Comparison of ENCODE assay signal across 33 cellular contexts in genomic region chr4:155978810-155979209, GRCh38.
"Had no signal": no experiment of that assay in that cellular context is flagged by ENCODE, and none has a peak within 500 bp of the region (broad histone marks: within the 10 kb centered on the region; RNA-seq: fewer than 3 reads in every experiment).

No MANE protein-coding gene starts in this region.

- ATAC-seq: activated CD8-positive, alpha-beta T cell treated with anti-CD3 and anti-CD28 coated beads for 36 hours; activated naive CD4-positive, alpha-beta T cell treated with anti-CD3 and anti-CD28 coated beads, Interleukin-2, amount 50 U/mL, for 72 hours; activated T-cell treated with anti-CD3 and anti-CD28 coated beads, Interleukin-2, amount 50 U/mL, for 4 hours; activated T-cell treated with anti-CD3 and anti-CD28 coated beads, Interleukin-2, amount 50 U/mL, for 72 hours; activated T-helper 17 cell treated with anti-CD3 and anti-CD28 coated beads, Interleukin-2, amount 50 U/mL, for 72 hours; body of pancreas had no signal

- H3K4me3 ChIP-seq: adrenal gland, body of pancreas, breast epithelium had no signal

- H3K27ac ChIP-seq: adrenal gland, body of pancreas, brain microvascular endothelial cell, breast epithelium, VCaP had no signal

- H3K36me3 ChIP-seq: adrenal gland, brain microvascular endothelial cell, breast epithelium had no signal

- H3K4me1 ChIP-seq: adrenal gland, body of pancreas, breast epithelium had no signal

- H3K9me3 ChIP-seq: adrenal gland, body of pancreas had no signal

- DNase-seq: activated B cell treated with CpG ODN at 0.5 μM for 24 hours; activated CD4-positive, alpha-beta memory T cell treated with anti-CD3 and anti-CD28 coated beads for 36 hours; activated CD4-positive, alpha-beta T cell treated with anti-CD3 and anti-CD28 coated beads for 4 hours; activated CD4-positive, alpha-beta T cell treated with anti-CD3 and anti-CD28 coated beads, Interleukin-2, amount 10 ng/mL, durations not matched to agents 24 days and 14 days; activated CD4-positive, alpha-beta T cell treated with anti-CD3 and anti-CD28 coated beads, Interleukin-2, amount 50 U/mL, for 1 hour; activated CD4-positive, alpha-beta T cell treated with anti-CD3 and anti-CD28 coated beads, Interleukin-2, amount 50 U/mL, for 4 hours; activated CD4-positive, CD25-positive, alpha-beta regulatory T cell treated with anti-CD3 and anti-CD28 coated beads, Interleukin-2, amount 50 U/mL, for 72 hours; activated CD8-positive, alpha-beta memory T cell treated with anti-CD3 and anti-CD28 coated beads, Interleukin-2, amount 50 U/mL, for 4 hours; activated CD8-positive, alpha-beta T cell treated with anti-CD3 and anti-CD28 coated beads for 36 hours; activated effector memory CD4-positive, alpha-beta T cell treated with anti-CD3 and anti-CD28 coated beads, Interleukin-2, amount 50 U/mL, for 16 hours; activated gamma-delta T cell treated with Interleukin-2 at 50 U/mL for 16 hours; activated naive CD4-positive, alpha-beta T cell; activated naive CD4-positive, alpha-beta T cell treated with anti-CD3 and anti-CD28 coated beads for 36 hours; activated naive CD4-positive, alpha-beta T cell treated with anti-CD3 and anti-CD28 coated beads, Interleukin-2, amount 50 U/mL, for 16 hours; activated naive CD8-positive, alpha-beta T cell treated with anti-CD3 and anti-CD28 coated beads for 36 hours; activated T-cell treated with anti-CD3 and anti-CD28 coated beads for 4 hours; activated T-cell treated with anti-CD3 and anti-CD28 coated beads, Interleukin-2, amount 50 U/mL, for 1 hour; activated T-cell treated with anti-CD3 and anti-CD28 coated beads, Interleukin-2, amount 50 U/mL, for 4 hours; activated T-cell treated with anti-CD3 and anti-CD28 coated beads, Interleukin-2, amount 50 U/mL, for 72 hours; adrenal gland; amniotic stem cell; aorta; body of pancreas; brain microvascular endothelial cell; central memory CD4-positive, alpha-beta T cell; T-helper 1 cell; T-helper 2 cell; T-helper 9 cell had no signal

- H3K27me3 ChIP-seq: adrenal gland, body of pancreas, brain microvascular endothelial cell, breast epithelium had no signal

- FAIRE-seq: astrocyte had no signal
